In genomic region chr1:234961468-234962339, GRCh38 we compare ENCODE assay signal across 8 cellular contexts.
A peak's percentile ranks its signal among the peaks of the same experiment; 100 is the strongest.
DNase-seq lines count a peak whose midpoint lies in the region; ATAC-seq, FAIRE-seq and TF ChIP-seq lines count a peak whose summit lies in the region.

No MANE protein-coding gene starts in this region.

- no peaks in the 10 kb centered on the region for H3K9me3 ChIP-seq in left ventricle myocardium inferior (replicated peaks)

- no peaks in the 10 kb centered on the region for H3K36me3 ChIP-seq in left ventricle myocardium inferior

- no peaks in the 10 kb centered on the region for H3K9me3 Mint-ChIP-seq in activated CD8-positive, alpha-beta T cell treated with anti-CD3 and anti-CD28 coated beads for 36 hours
- H3K9me3 Mint-ChIP-seq in stimulated activated effector memory CD8-positive, alpha-beta T cell treated with anti-CD3 and anti-CD28 coated beads, Interleukin-12 subunit alpha, Interleukin-12 subunit beta, amount 100 ng/mL, for 72 hours: no peaks in the 10 kb centered on the region

- H3K27me3 ChIP-seq in left ventricle myocardium inferior (ENCODE audit: low read depth): no peaks in the 10 kb centered on the region

- no peak for TF ChIP-seq CTCF in activated CD8-positive, alpha-beta T cell treated with anti-CD3 and anti-CD28 coated beads for 36 hours (IDR thresholded peaks at IDR 0.05)
- TF ChIP-seq CTCF in left ventricle myocardium inferior (IDR thresholded peaks at IDR 0.05; ENCODE audit: borderline replicate concordance): no peak

- ATAC-seq in HG03095 (IDR thresholded peaks at IDR 0.05; ENCODE audit: unreplicated experiment): peak; percentile 15
- ATAC-seq in activated CD8-positive, alpha-beta T cell treated with anti-CD3 and anti-CD28 coated beads for 36 hours: peak; percentile 43
- peak; percentile 22 for ATAC-seq in stimulated activated effector memory CD8-positive, alpha-beta T cell treated with anti-CD3 and anti-CD28 coated beads, Interleukin-12 subunit alpha, Interleukin-12 subunit beta, amount 100 ng/mL, for 72 hours
- no peak for ATAC-seq in HG02870 (IDR thresholded peaks at IDR 0.05; ENCODE audit: unreplicated experiment)

- peaks cover 5% of the 10 kb centered on the region for H3K36me3 Mint-ChIP-seq in activated CD8-positive, alpha-beta T cell treated with anti-CD3 and anti-CD28 coated beads for 36 hours (ENCODE audit: low read depth)
- H3K36me3 Mint-ChIP-seq in stimulated activated effector memory CD8-positive, alpha-beta T cell treated with anti-CD3 and anti-CD28 coated beads, Interleukin-12 subunit alpha, Interleukin-12 subunit beta, amount 100 ng/mL, for 72 hours: peaks cover 21% of the 10 kb centered on the region

- peak overlapping the region; percentile 93 for H3K27ac Mint-ChIP-seq in activated CD8-positive, alpha-beta T cell treated with anti-CD3 and anti-CD28 coated beads for 36 hours
- peak overlapping the region; percentile 95 for H3K27ac Mint-ChIP-seq in stimulated activated effector memory CD8-positive, alpha-beta T cell treated with anti-CD3 and anti-CD28 coated beads, Interleukin-12 subunit alpha, Interleukin-12 subunit beta, amount 100 ng/mL, for 72 hours

- H3K27ac ChIP-seq in left ventricle myocardium inferior (replicated peaks): peak overlapping the region; percentile 87

- H3K4me1 Mint-ChIP-seq in activated CD8-positive, alpha-beta T cell treated with anti-CD3 and anti-CD28 coated beads for 36 hours (ENCODE audit: low read depth): peaks cover 85% of the 10 kb centered on the region
- peaks cover 74% of the 10 kb centered on the region for H3K4me1 Mint-ChIP-seq in stimulated activated effector memory CD8-positive, alpha-beta T cell treated with anti-CD3 and anti-CD28 coated beads, Interleukin-12 subunit alpha, Interleukin-12 subunit beta, amount 100 ng/mL, for 72 hours

- POLR2A ChIA-PET in activated CD8-positive, alpha-beta T cell treated with anti-CD3 and anti-CD28 coated beads for 36 hours (lab: Charles Lee): interaction anchor here (0.7 to 4.4 kb wide), 10 partner anchors 18 to 461 kb away, joined by 3 to 26 read pairs (median 5); partner anchors contain the start of gene IRF2BP2

- peak overlapping the region; percentile 21; the same call in 1 of the 2 replicates for H3K4me3 ChIP-seq in GM08714 (ENCODE audit: low read length)
- H3K4me3 ChIP-seq in left ventricle myocardium inferior: peak overlapping the region; percentile 18

- H3K4me1 ChIP-seq in left ventricle myocardium inferior: peaks cover 71% of the 10 kb centered on the region

- FAIRE-seq in HTR-8/SVneo (lab: Jason Lieb, UNC): no peak

- no peaks in the 10 kb centered on the region for H3K27me3 Mint-ChIP-seq in activated CD8-positive, alpha-beta T cell treated with anti-CD3 and anti-CD28 coated beads for 36 hours

- DNase-seq in activated CD8-positive, alpha-beta T cell treated with anti-CD3 and anti-CD28 coated beads for 36 hours: peak; percentile 55
- DNase-seq in left ventricle myocardium inferior (no peak), HTR-8/SVneo (ENCODE audit: insufficient read length, low spot score) (no peak), retina (no peak)
- DNase-seq in stimulated activated effector memory CD8-positive, alpha-beta T cell treated with anti-CD3 and anti-CD28 coated beads, Interleukin-12 subunit alpha, Interleukin-12 subunit beta, amount 100 ng/mL, for 72 hours (ENCODE audit: low spot score in 2 of 2): peak in 1 of 2 donors; percentile 61

- intact Hi-C loops in activated CD8-positive, alpha-beta T cell treated with anti-CD3 and anti-CD28 coated beads for 36 hours (cut with micrococcal nuclease): loop anchor here (2.0 to 5.0 kb wide), 5 partner anchors 19 to 349 kb away; partner anchors contain the start of gene IRF2BP2
- intact Hi-C loops in left ventricle myocardium inferior (cut with micrococcal nuclease): loop anchor here (10.0 kb wide), 1 partner anchor 237 kb away; no protein-coding TSS in a partner anchor

- CTCF ChIA-PET in activated CD8-positive, alpha-beta T cell treated with anti-CD3 and anti-CD28 coated beads for 36 hours (lab: Charles Lee): interaction anchor here (0.9 to 2.3 kb wide), 4 partner anchors 13 to 117 kb away, joined by 3 to 12 read pairs (median 4); no protein-coding TSS in a partner anchor

- H3K4me3 Mint-ChIP-seq in activated CD8-positive, alpha-beta T cell treated with anti-CD3 and anti-CD28 coated beads for 36 hours: peak overlapping the region; percentile 56
- H3K4me3 Mint-ChIP-seq in stimulated activated effector memory CD8-positive, alpha-beta T cell treated with anti-CD3 and anti-CD28 coated beads, Interleukin-12 subunit alpha, Interleukin-12 subunit beta, amount 100 ng/mL, for 72 hours: peak overlapping the region; percentile 57
